11 cellular contexts compared by ENCODE assay signal in the genomic region with DNA sequence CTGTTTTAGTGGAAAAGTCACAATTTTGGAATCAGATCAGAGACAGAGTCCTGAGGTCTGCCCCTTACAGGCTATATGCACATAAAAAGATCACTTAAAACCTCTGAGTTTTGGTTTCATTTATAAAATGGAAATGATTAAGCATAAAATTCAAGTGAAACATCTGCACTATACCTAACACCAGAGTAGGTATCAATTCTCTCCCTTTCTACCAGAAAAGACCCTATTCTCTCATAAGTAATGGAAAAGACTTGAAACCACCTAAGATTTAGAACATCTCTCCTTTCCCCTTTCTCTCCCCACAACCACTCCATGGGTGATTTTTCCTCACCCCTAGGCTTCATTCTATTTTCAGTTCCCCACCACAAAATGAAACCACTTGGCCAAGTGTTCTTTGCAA.
DNase-seq lines count a peak whose midpoint lies in the region; ATAC-seq lines count a peak whose summit lies in the region.
"Had no signal": no experiment of that assay in that cellular context is flagged by ENCODE, and none has a peak within 500 bp of the region (broad histone marks: within the 10 kb centered on the region; RNA-seq: fewer than 3 reads in every experiment).

No MANE protein-coding gene starts in this region.

- DNase-seq in effector memory CD8-positive, alpha-beta T cell, result no peak
- no peak for DNase-seq in AG08395 (ENCODE audit: low spot score)
- no peak for DNase-seq in stimulated activated naive CD4-positive, alpha-beta T cell (lab: John Stamatoyannopoulos, UW)
- no peak for DNase-seq in NCI-H2196 treated with DMSO at 0.1 percent for 48 hours (lab: John Stamatoyannopoulos, UW; ENCODE audit: unreplicated experiment)
- DNase-seq in KG1 (lab: John Stamatoyannopoulos, UW), result no peak
- DNase-seq: GF-D8, sigmoid colon had no signal

- H3K27me3 Mint-ChIP-seq in effector memory CD8-positive, alpha-beta T cell, result no peaks in the 10 kb centered on the region

- no peaks in the 10 kb centered on the region for H3K9me3 Mint-ChIP-seq in effector memory CD8-positive, alpha-beta T cell

- H3K36me3 Mint-ChIP-seq in effector memory CD8-positive, alpha-beta T cell (ENCODE audit: insufficient read depth), result peaks cover 7% of the 10 kb centered on the region

- H3K4me1 Mint-ChIP-seq in effector memory CD8-positive, alpha-beta T cell (ENCODE audit: low read depth in 2 of 2), result peaks cover 13 to 22% of the 10 kb centered on the region in 2 donors

- peak overlapping the region; percentile 70 to 90 for H3K27ac Mint-ChIP-seq in effector memory CD8-positive, alpha-beta T cell

- peak; percentile 70 for ATAC-seq in GM18511 (IDR thresholded peaks at IDR 0.05; ENCODE audit: unreplicated experiment)
- ATAC-seq in GM21515 (IDR thresholded peaks at IDR 0.05; ENCODE audit: unreplicated experiment), result peak; percentile 67
- ATAC-seq in HG03439 (IDR thresholded peaks at IDR 0.05; ENCODE audit: unreplicated experiment), result peak; percentile 75
- ATAC-seq in effector memory CD8-positive, alpha-beta T cell (replicated peaks), result no peak
- ATAC-seq: K562 had no signal

- H3K4me3 Mint-ChIP-seq in effector memory CD8-positive, alpha-beta T cell, result peak overlapping the region; percentile 56 to 78
